Comparison of ENCODE assay signal across 1 cellular context in genomic region chr7:47923081-47923875, GRCh38. TPM values are rescaled to one million over a fixed set of nuclear protein-coding genes. Genes with fewer than 3 reads are reported as not detected.
"Had no signal": no experiment of that assay in that cellular context is flagged by ENCODE, and none has a peak within 500 bp of the region (broad histone marks: within the 10 kb centered on the region; RNA-seq: fewer than 3 reads in every experiment).

No MANE protein-coding gene starts in this region.

RNA-seq across cellular contexts. Expression of gene PKD1L1, which starts 25.0 kb away (rescaled TPM):
- total RNA-seq: MCF 10A had no signal
